ENCODE assay signal across 18 cellular contexts in the genomic region with DNA sequence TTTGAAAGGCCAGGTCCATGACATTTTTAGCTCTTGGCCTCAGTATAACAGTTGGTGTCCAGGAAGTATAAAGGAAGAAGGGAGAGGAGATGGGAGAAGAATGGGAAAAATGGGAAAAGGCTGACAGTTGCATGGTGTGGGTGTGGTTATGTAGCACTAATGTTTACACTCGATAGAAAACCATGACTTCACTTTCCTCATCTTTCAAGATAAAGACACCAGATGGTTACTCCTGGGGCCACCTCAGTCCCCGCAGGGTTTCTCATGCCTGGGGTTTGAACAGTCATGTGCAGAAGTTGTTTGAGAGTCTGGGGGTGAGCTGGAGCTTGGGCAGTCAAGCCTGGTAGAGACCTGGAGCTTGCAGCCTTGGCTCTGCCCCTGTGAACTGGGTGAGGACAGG. TPM values are rescaled to one million over a fixed set of nuclear protein-coding genes. Genes with fewer than 3 reads are reported as not detected.
DNase-seq lines count a peak whose midpoint lies in the region; ATAC-seq and TF ChIP-seq lines count a peak whose summit lies in the region.
"Had no signal": no experiment of that assay in that cellular context is flagged by ENCODE, and none has a peak within 500 bp of the region (broad histone marks: within the 10 kb centered on the region; RNA-seq: fewer than 3 reads in every experiment).

No MANE protein-coding gene starts in this region.

- H3K9me3 Mint-ChIP-seq in memory B cell (no peaks in the 10 kb centered on the region), type B pancreatic cell (no peaks in the 10 kb centered on the region)
- H3K9me3 Mint-ChIP-seq: IgD-negative memory B cell had no signal

- ATAC-seq in memory B cell (ENCODE audit: low read depth) (no peak), GM21737 (IDR thresholded peaks at IDR 0.05; ENCODE audit: unreplicated experiment) (no peak)

- H3K4me3 Mint-ChIP-seq in memory B cell = no peak overlapping the region
- H3K4me3 Mint-ChIP-seq in type B pancreatic cell = no peak overlapping the region
- H3K4me3 Mint-ChIP-seq: IgD-negative memory B cell had no signal

- H3K9me3 ChIP-seq in left ventricle myocardium inferior (replicated peaks) = no peaks in the 10 kb centered on the region
- H3K9me3 ChIP-seq: BE2C, HAP-1, SJSA1 had no signal

- H3K4me3 ChIP-seq in left ventricle myocardium inferior = no peak overlapping the region
- H3K4me3 ChIP-seq: HAP-1, SJSA1 had no signal

- H3K27me3 ChIP-seq in left ventricle myocardium inferior (ENCODE audit: low read depth) = no peaks in the 10 kb centered on the region
- H3K27me3 ChIP-seq: BE2C, SJSA1 had no signal

- no peak for DNase-seq in left ventricle myocardium inferior
- DNase-seq in cardiac septum (ENCODE audit: low spot score) = no peak
- peak; percentile 45 for DNase-seq in OCI-M1 (lab: John Stamatoyannopoulos, UW)
- no peak for DNase-seq in memory B cell (ENCODE audit: low spot score in 2 of 2)
- DNase-seq in type B pancreatic cell (ENCODE audit: extremely low spot score, unreplicated experiment) = no peak
- DNase-seq in cortex of kidney (lab: John Stamatoyannopoulos, UW) = no peak
- no peak for DNase-seq in stimulated activated naive CD4-positive, alpha-beta T cell (lab: John Stamatoyannopoulos, UW)
- DNase-seq: BE2C, GDM1, NCI-H1105 treated with DMSO at 0.1 percent for 48 hours, NCI-H1694, NCI-H2107, NCI-H226, NCI-H524 had no signal

- peak overlapping the region; percentile 45 for H3K27ac Mint-ChIP-seq in memory B cell
- H3K27ac Mint-ChIP-seq in type B pancreatic cell = peak overlapping the region; percentile 47

- TF ChIP-seq CTCF in left ventricle myocardium inferior (IDR thresholded peaks at IDR 0.05; ENCODE audit: borderline replicate concordance) (no peak), type B pancreatic cell (conservative IDR thresholded peaks at IDR 0.05) (no peak)

- peaks cover 40% of the 10 kb centered on the region for H3K4me1 ChIP-seq in left ventricle myocardium inferior
- H3K4me1 ChIP-seq: HAP-1, SJSA1 had no signal

- H3K36me3 ChIP-seq in left ventricle myocardium inferior = peaks cover 41% of the 10 kb centered on the region

- peak overlapping the region; percentile 47 for H3K27ac ChIP-seq in left ventricle myocardium inferior (replicated peaks)
- H3K27ac ChIP-seq: SJSA1 had no signal

- H3K36me3 Mint-ChIP-seq in memory B cell (peaks cover 27% of the 10 kb centered on the region), type B pancreatic cell (peaks cover 39% of the 10 kb centered on the region)

- no peaks in the 10 kb centered on the region for H3K27me3 Mint-ChIP-seq in memory B cell
- H3K27me3 Mint-ChIP-seq in type B pancreatic cell = no peaks in the 10 kb centered on the region
- H3K27me3 Mint-ChIP-seq: IgD-negative memory B cell had no signal

- intact Hi-C loops in left ventricle myocardium inferior (cut with micrococcal nuclease) = no loop called here
- intact Hi-C loops in cardiac septum (cut with DNase I) = no loop called here

- H3K4me1 Mint-ChIP-seq in memory B cell = peaks cover 22% of the 10 kb centered on the region
- peaks cover 11% of the 10 kb centered on the region for H3K4me1 Mint-ChIP-seq in type B pancreatic cell (ENCODE audit: unreplicated experiment)

RNA-seq across cellular contexts. Expression of a gene that starts 7.9 kb away (rescaled TPM):
- total RNA-seq in left ventricle myocardium inferior (3.9 TPM), cardiac septum (2.9 TPM), type B pancreatic cell (ENCODE audit: low replicate concordance) (10.1 and 14.8 TPM in 2 replicates)

RNA-seq across cellular contexts. Expression of a gene that starts 55.0 kb away (rescaled TPM):
- 23.0 TPM for total RNA-seq in left ventricle myocardium inferior
- total RNA-seq in cardiac septum = 18.1 TPM
- total RNA-seq in type B pancreatic cell (ENCODE audit: low replicate concordance) = 55.0 and 73.0 TPM in 2 replicates
